1 cellular context compared by ENCODE assay signal in genomic region chr7:26735976-26736600, GRCh38.
TF ChIP-seq lines count a peak whose summit lies in the region.

No MANE protein-coding gene starts in this region.

TF ChIP-seq in GM23338, 12 proteins besides CTCF, POLR2A, EP300 and RAD21 (continued from another document):
- no peak for TF ChIP-seq ZNF462 (CRISPR knock-in tag; IDR thresholded peaks at IDR 0.05)
